ENCODE assay signal across 22 cellular contexts in genomic region chr2:38551746-38552145, GRCh38.
"Had no signal": no experiment of that assay in that cellular context is flagged by ENCODE, and none has a peak within 500 bp of the region (broad histone marks: within the 10 kb centered on the region; RNA-seq: fewer than 3 reads in every experiment).

No MANE protein-coding gene starts in this region.

- H3K9me3 ChIP-seq: ascending aorta, gastroesophageal sphincter, mucosa of descending colon, stomach, suprapubic skin, tibial artery, upper lobe of right lung had no signal

- H3K4me3 ChIP-seq: ascending aorta, cardiac muscle cell, gastroesophageal sphincter, hepatocyte, mucosa of descending colon, stomach, suprapubic skin, tibial artery, upper lobe of right lung had no signal

- H3K27ac ChIP-seq: ascending aorta, gastroesophageal sphincter, hepatocyte, stomach, suprapubic skin, tibial artery, upper lobe of right lung had no signal

- H3K4me3 Mint-ChIP-seq: activated naive CD8-positive, alpha-beta T cell; brain; natural killer cell treated with Interleukin-12 subunit alpha and Interleukin-12 subunit beta and Interleukin-15 and Interleukin-18, amount 100 ng/mL, for 72 hours; T-cell had no signal

- H3K27me3 ChIP-seq: ascending aorta, cardiac muscle cell, gastroesophageal sphincter, hepatocyte, stomach, suprapubic skin, tibial artery, upper lobe of right lung had no signal

- H3K27ac Mint-ChIP-seq: natural killer cell treated with Interleukin-12 subunit alpha and Interleukin-12 subunit beta and Interleukin-15 and Interleukin-18, amount 100 ng/mL, for 72 hours had no signal

- H3K36me3 Mint-ChIP-seq: natural killer cell treated with Interleukin-12 subunit alpha and Interleukin-12 subunit beta and Interleukin-15 and Interleukin-18, amount 100 ng/mL, for 72 hours had no signal

- H3K27me3 Mint-ChIP-seq: activated naive CD8-positive, alpha-beta T cell; brain; T-cell had no signal

- H3K9me3 Mint-ChIP-seq: brain; natural killer cell treated with Interleukin-12 subunit alpha and Interleukin-12 subunit beta and Interleukin-15 and Interleukin-18, amount 100 ng/mL, for 72 hours; T-cell had no signal

- FAIRE-seq: endothelial cell of umbilical vein had no signal

- H3K4me1 ChIP-seq: ascending aorta, gastroesophageal sphincter, stomach, suprapubic skin, tibial artery, upper lobe of right lung had no signal

- H3K36me3 ChIP-seq: ascending aorta, cardiac muscle cell, gastroesophageal sphincter, suprapubic skin, upper lobe of right lung had no signal

- DNase-seq: activated CD4-positive, alpha-beta T cell treated with anti-CD3 and anti-CD28 coated beads for 48 hours; activated naive CD4-positive, alpha-beta T cell; cortex of kidney; islet precursor cell; left ventricle myocardium superior; mucosa of descending colon; posterior cingulate gyrus; right cardiac atrium; stimulated activated CD4-positive, alpha-beta T cell treated with anti-CD3 and anti-CD28 coated beads, Interleukin-2, amount 100 ng/mL, for 48 hours; stomach; tibial artery; upper lobe of right lung had no signal

- ATAC-seq: gastroesophageal sphincter; left ventricle myocardium superior; mucosa of descending colon; natural killer cell treated with Interleukin-12 subunit alpha and Interleukin-12 subunit beta and Interleukin-15 and Interleukin-18, amount 100 ng/mL, for 72 hours; right cardiac atrium; upper lobe of right lung had no signal
